Comparison of ENCODE assay signal across 16 cellular contexts in genomic region chr5:63145167-63145566, GRCh38.
DNase-seq lines count a peak whose midpoint lies in the region; ATAC-seq and TF ChIP-seq lines count a peak whose summit lies in the region.
"Had no signal": no experiment of that assay in that cellular context is flagged by ENCODE, and none has a peak within 500 bp of the region (broad histone marks: within the 10 kb centered on the region; RNA-seq: fewer than 3 reads in every experiment).

No MANE protein-coding gene starts in this region.

- intact Hi-C loops in tibial artery (cut with DNase I; ENCODE audit: low total_unique reads): no loop called here
- intact Hi-C loops in activated CD8-positive, alpha-beta T cell treated with anti-CD3 and anti-CD28 coated beads for 36 hours (cut with micrococcal nuclease): no loop called here

- no peak overlapping the region for H3K4me3 Mint-ChIP-seq in activated CD8-positive, alpha-beta T cell treated with anti-CD3 and anti-CD28 coated beads for 36 hours
- H3K4me3 Mint-ChIP-seq: H9 had no signal

- CTCF ChIA-PET in SK-N-SH (lab: Yijun Ruan, JAX): no interaction called here
- CTCF ChIA-PET in activated CD8-positive, alpha-beta T cell treated with anti-CD3 and anti-CD28 coated beads for 36 hours (lab: Charles Lee): no interaction called here

- peak overlapping the region; percentile 53; the same call in 1 of the 2 replicates for H2AFZ ChIP-seq in SK-N-SH (ENCODE audit: low read depth)

- WGBS in SK-N-SH (ENCODE audit: low lambda C conversion rate): 27% methylated on average over 2 of the region's 2 CpGs
- 77 to 85% methylated on average over 2 of the region's 2 CpGs for WGBS in lung, 2 donors

- H3K9me2 ChIP-seq in SK-N-SH: no peaks in the 10 kb centered on the region

- H3K27ac ChIP-seq in SK-N-SH (ENCODE audit: low read depth in 2 of 2, low read length in 1 of 2) (0 out of 4 replicates have a peak overlapping the region, but pooled peaks of 1 of the 2 experiments have one; percentile 24), lung (ENCODE audit: low read depth in 1 of 2, low read length in 1 of 2) (no peak overlapping the region), tibial artery (no peak overlapping the region)
- H3K27ac ChIP-seq: 22Rv1 had no signal

- H3K9me3 Mint-ChIP-seq in activated CD8-positive, alpha-beta T cell treated with anti-CD3 and anti-CD28 coated beads for 36 hours: no peaks in the 10 kb centered on the region
- H3K9me3 Mint-ChIP-seq: H9 had no signal

- H3K27me3 ChIP-seq in SK-N-SH (ENCODE audit: insufficient read depth) (no peaks in the 10 kb centered on the region), lung (ENCODE audit: control insufficient read depth, insufficient read depth) (no peaks in the 10 kb centered on the region), tibial artery (no peaks in the 10 kb centered on the region)

- DNase-seq in SK-N-SH: no peak
- peak; percentile 50 for DNase-seq in fibroblast of the aortic adventitia (ENCODE audit: low read depth)
- DNase-seq in lung (ENCODE audit: low spot score): no peak
- peak; percentile 42 to 69 for DNase-seq in tibial artery
- DNase-seq in SKM-1 treated with dmso at 0.1 percent for 144 hours (lab: John Stamatoyannopoulos, UW; ENCODE audit: unreplicated experiment): no peak
- no peak for DNase-seq in foreskin fibroblast
- DNase-seq in activated CD8-positive, alpha-beta T cell treated with anti-CD3 and anti-CD28 coated beads for 36 hours: no peak
- DNase-seq: EL, H9, KBM-7, NCI-H1048, NCI-H2107, NCI-H748 treated with DMSO at 0.1 percent for 48 hours, SIG-M5 had no signal

- no peaks in the 10 kb centered on the region for H3K36me3 Mint-ChIP-seq in activated CD8-positive, alpha-beta T cell treated with anti-CD3 and anti-CD28 coated beads for 36 hours (ENCODE audit: low read depth)

- no peak overlapping the region for H3K4me2 ChIP-seq in SK-N-SH

- ATAC-seq in SK-N-SH treated with all-trans-retinoic acid at 6 μM for 48 hours: no peak
- peak; percentile 11 for ATAC-seq in lung (ENCODE audit: insufficient read depth, low FRiP score)
- no peak for ATAC-seq in activated CD8-positive, alpha-beta T cell treated with anti-CD3 and anti-CD28 coated beads for 36 hours

- TF ChIP-seq RAD21 in SK-N-SH (IDR thresholded peaks at IDR 0.05; ENCODE audit: low read length): no peak

- H3F3A ChIP-seq in SK-N-SH (replicated peaks; ENCODE audit: insufficient read depth): no peaks in the 10 kb centered on the region

- no peak for TF ChIP-seq CTCF in SK-N-SH (IDR thresholded peaks at IDR 0.05)
- TF ChIP-seq CTCF in fibroblast of the aortic adventitia (IDR thresholded peaks at IDR 0.05; ENCODE audit: insufficient read depth, low read length): no peak
- TF ChIP-seq CTCF in lung (IDR thresholded peaks at IDR 0.05; ENCODE audit: control extremely low read depth, extremely low read depth): no peak
- no peak for TF ChIP-seq CTCF in tibial artery (IDR thresholded peaks at IDR 0.05)
- TF ChIP-seq CTCF in foreskin fibroblast (IDR thresholded peaks at IDR 0.05; ENCODE audit: low read depth, low read length): no peak
- no peak for TF ChIP-seq CTCF in activated CD8-positive, alpha-beta T cell treated with anti-CD3 and anti-CD28 coated beads for 36 hours (IDR thresholded peaks at IDR 0.05)

- no peak overlapping the region for H3K9ac ChIP-seq in SK-N-SH

- POLR2A ChIA-PET in SK-N-SH (lab: Yijun Ruan, JAX): no interaction called here
- POLR2A ChIA-PET in activated CD8-positive, alpha-beta T cell treated with anti-CD3 and anti-CD28 coated beads for 36 hours (lab: Charles Lee): no interaction called here

- H3K4me3 ChIP-seq in SK-N-SH (ENCODE audit: low read depth in 2 of 2, low read length in 1 of 2) (no peak overlapping the region), fibroblast of the aortic adventitia (ENCODE audit: low read depth, low read length) (no peak overlapping the region), lung (no peak overlapping the region), tibial artery (no peak overlapping the region), foreskin fibroblast (ENCODE audit: low read depth in 1 of 2, low read length in 2 of 2) (no peak overlapping the region)

- no peak for TF ChIP-seq EP300 in SK-N-SH (IDR thresholded peaks at IDR 0.05; ENCODE audit: borderline replicate concordance in 1 of 2, low read depth in 1 of 2, low read length in 1 of 2)

- H3K27me3 Mint-ChIP-seq in activated CD8-positive, alpha-beta T cell treated with anti-CD3 and anti-CD28 coated beads for 36 hours: no peaks in the 10 kb centered on the region

- H3K36me3 ChIP-seq in SK-N-SH (replicated peaks in 1 of 2; ENCODE audit: control insufficient read depth in 1 of 2, insufficient read depth in 2 of 2, low read length in 1 of 2) (no peaks in the 10 kb centered on the region), lung (ENCODE audit: control insufficient read depth in 2 of 2, insufficient read depth in 2 of 2, low read length in 2 of 2) (no peaks in the 10 kb centered on the region), tibial artery (no peaks in the 10 kb centered on the region)

- H4K20me1 ChIP-seq in SK-N-SH (ENCODE audit: insufficient read depth): no peaks in the 10 kb centered on the region

- H3K4me1 Mint-ChIP-seq in activated CD8-positive, alpha-beta T cell treated with anti-CD3 and anti-CD28 coated beads for 36 hours (ENCODE audit: low read depth): no peaks in the 10 kb centered on the region
- H3K4me1 Mint-ChIP-seq: H9 had no signal

- H3K79me2 ChIP-seq in SK-N-SH (ENCODE audit: insufficient read depth): no peaks in the 10 kb centered on the region

- H3K9me3 ChIP-seq in SK-N-SH: no peaks in the 10 kb centered on the region; the same call in 1 of the 2 replicates
- no peaks in the 10 kb centered on the region for H3K9me3 ChIP-seq in lung (ENCODE audit: control insufficient read depth in 2 of 2, insufficient read depth in 1 of 2, low read length in 1 of 2)
- H3K9me3 ChIP-seq in tibial artery: no peaks in the 10 kb centered on the region

- H3K27ac Mint-ChIP-seq in activated CD8-positive, alpha-beta T cell treated with anti-CD3 and anti-CD28 coated beads for 36 hours: no peak overlapping the region
- H3K27ac Mint-ChIP-seq: H9 had no signal

- no peaks in the 10 kb centered on the region for H3K4me1 ChIP-seq in SK-N-SH (ENCODE audit: control insufficient read depth in 1 of 2, insufficient read depth in 2 of 2, low read depth in 1 of 2, low read length in 1 of 2)
- no peaks in the 10 kb centered on the region for H3K4me1 ChIP-seq in lung (ENCODE audit: control insufficient read depth in 2 of 2, insufficient read depth in 2 of 2, low read length in 2 of 2)
- peaks cover 0 to 3% (median 0%) of the 10 kb centered on the region in 4 donors for H3K4me1 ChIP-seq in tibial artery

TF ChIP-seq in SK-N-SH, 30 proteins besides CTCF, POLR2A, EP300 and RAD21 (continues in another document):
- TF ChIP-seq TCF12 (IDR thresholded peaks at IDR 0.05): peak; percentile 13; the same call in 1 of the 2 replicates
- TF ChIP-seq RCOR1 (IDR thresholded peaks at IDR 0.05; ENCODE audit: low read length): no peak
- TF ChIP-seq FOXJ3 (CRISPR knock-in tag; IDR thresholded peaks at IDR 0.05): no peak

TF ChIP-seq in SK-N-SH treated with all-trans-retinoic acid at 6 μM for 48 hours, 23 proteins besides CTCF, POLR2A, EP300 and RAD21:
- no peak for TF ChIP-seq CSDC2 (CRISPR knock-in tag; IDR thresholded peaks at IDR 0.05)

Comparison
In these comparisons a context has a peak if more than half of its experiments do, and no peak if none do; other contexts are left out.
1. DNase-seq: peak in fibroblast of the aortic adventitia (single experiment) and tibial artery (2 of 2); none in SK-N-SH (single experiment), lung (single experiment), SKM-1 treated with dmso at 0.1 percent for 144 hours (single experiment), foreskin fibroblast (0 of 2) and activated CD8-positive, alpha-beta T cell treated with anti-CD3 and anti-CD28 coated beads for 36 hours (single experiment).